ENCODE assay signal across 24 cellular contexts in genomic region chr6:108764580-108764950, GRCh38.
DNase-seq lines count a peak whose midpoint lies in the region; ATAC-seq, FAIRE-seq and TF ChIP-seq lines count a peak whose summit lies in the region.
"Had no signal": no experiment of that assay in that cellular context is flagged by ENCODE, and none has a peak within 500 bp of the region (broad histone marks: within the 10 kb centered on the region; RNA-seq: fewer than 3 reads in every experiment).

No MANE protein-coding gene starts in this region.

- no peak for DNase-seq in HCT116 (ENCODE audit: low read depth, low spot score)
- DNase-seq in endothelial cell of umbilical vein (ENCODE audit: low read depth, low spot score): peak; percentile 52
- DNase-seq in inferior parietal cortex (ENCODE audit: extremely low spot score): peak; percentile 63
- peak in 3 of 6 donors; percentile 60 to 64 (median 61) for DNase-seq in pancreas
- no peak for DNase-seq in A172 (ENCODE audit: low spot score)
- DNase-seq in uterus: no peak
- no peak for DNase-seq in activated CD4-positive, alpha-beta T cell treated with anti-CD3 and anti-CD28 coated beads, Interleukin-2, amount 50 U/mL, for 48 hours
- DNase-seq in activated CD8-positive, alpha-beta memory T cell treated with anti-CD3 and anti-CD28 coated beads for 24 hours: no peak
- DNase-seq: activated CD4-positive, alpha-beta T cell treated with anti-CD3 and anti-CD28 coated beads, Interleukin-2, amount 50 U/mL, for 4 hours; activated CD8-positive, alpha-beta memory T cell treated with anti-CD3 and anti-CD28 coated beads, Interleukin-2, amount 50 U/mL, for 4 hours; activated naive CD4-positive, alpha-beta T cell treated with Interleukin-2 at 50 U/mL for 16 hours; Calu3; DMS79 treated with DMSO at 0.1 percent for 48 hours; foreskin fibroblast; GF-D8; mesendoderm; NCI-H1436 treated with DMSO at 0.1 percent for 48 hours; NCI-H446 treated with DMSO at 0.1 percent for 48 hours; OCI-M1; upper lobe of right lung had no signal

- H3K27ac ChIP-seq in HCT116 (ENCODE audit: low read depth, low read length) (no peak overlapping the region; the same call in 1 of the 2 replicates), endothelial cell of umbilical vein (ENCODE audit: insufficient read depth, low read depth, low read length) (no peak overlapping the region), pancreas (peak overlapping the region; percentile 14 to 78 (median 64)), uterus (no peak overlapping the region)
- H3K27ac ChIP-seq: neutrophil, upper lobe of right lung had no signal

- peak; percentile 52; the same call in 1 of the 2 replicates for ATAC-seq in HCT116
- peak; percentile 73 to 83 (median 80) for ATAC-seq in pancreas
- ATAC-seq: esophagus mucosa; SK-N-SH treated with all-trans-retinoic acid at 6 μM for 48 hours; stimulated activated memory B cell treated with anti-CD40 and anti-IgM and Interleukin-4, amounts not matched to agents 10 μg/mL and 1 μg/mL and 100 μg/mL, for 72 hours; upper lobe of right lung had no signal

- TF ChIP-seq POLR2A in HCT116 (IDR thresholded peaks at IDR 0.05; ENCODE audit: borderline replicate concordance, extremely low read depth, insufficient read depth, insufficient read length) (no peak), endothelial cell of umbilical vein (IDR thresholded peaks at IDR 0.05; ENCODE audit: low read depth, low read length) (no peak), uterus (IDR thresholded peaks at IDR 0.05) (no peak)

- dilution Hi-C loops in endothelial cell of umbilical vein (cut with MboI; ENCODE audit: extremely low pct_ligation_motif_present, low sequenced_read_pairs): no loop called here

- H3K4me1 ChIP-seq in HCT116 (ENCODE audit: control insufficient read depth in 1 of 2, insufficient read depth in 2 of 2, low read length in 2 of 2): peaks cover 4 to 8% of the 10 kb centered on the region in 2 experiments; a peak in 3 of 4 replicates
- H3K4me1 ChIP-seq in endothelial cell of umbilical vein (ENCODE audit: control insufficient read depth, extremely low read depth, insufficient read depth, low read length): no peaks in the 10 kb centered on the region
- H3K4me1 ChIP-seq in pancreas: peaks cover 57 to 68% (median 60%) of the 10 kb centered on the region in 3 donors
- no peaks in the 10 kb centered on the region for H3K4me1 ChIP-seq in uterus
- H3K4me1 ChIP-seq: upper lobe of right lung had no signal

- no peaks in the 10 kb centered on the region for H3K9me2 ChIP-seq in HCT116 (ENCODE audit: insufficient read depth)

- H2AFZ ChIP-seq in HCT116 (ENCODE audit: low read depth, low read length, poor library complexity, severe bottlenecking): no peak overlapping the region
- H2AFZ ChIP-seq in endothelial cell of umbilical vein (ENCODE audit: low read depth, low read length): no peak overlapping the region

- H3K27me3 ChIP-seq in HCT116 (ENCODE audit: insufficient read depth, low read length) (no peaks in the 10 kb centered on the region), endothelial cell of umbilical vein (ENCODE audit: control insufficient read depth in 2 of 2, insufficient read depth in 2 of 2, low read length in 2 of 2) (no peaks in the 10 kb centered on the region), pancreas (no peaks in the 10 kb centered on the region), uterus (no peaks in the 10 kb centered on the region)
- H3K27me3 ChIP-seq: upper lobe of right lung had no signal

- H3K79me2 ChIP-seq in HCT116 (ENCODE audit: insufficient read depth, low read length): no peaks in the 10 kb centered on the region
- H3K79me2 ChIP-seq in endothelial cell of umbilical vein (ENCODE audit: control insufficient read depth, insufficient read depth, low read length): no peaks in the 10 kb centered on the region

- H3K4me3 ChIP-seq in HCT116 (replicated peaks in 1 of 2; ENCODE audit: low read depth in 1 of 2, low read length in 2 of 2) (no peak overlapping the region), endothelial cell of umbilical vein (replicated peaks in 1 of 3; ENCODE audit: insufficient read depth in 1 of 3, low read depth in 1 of 3, low read length in 3 of 3) (no peak overlapping the region), pancreas (no peak overlapping the region), uterus (no peak overlapping the region)
- H3K4me3 ChIP-seq: upper lobe of right lung had no signal

- H4K20me1 ChIP-seq in HCT116 (ENCODE audit: insufficient read depth) (no peaks in the 10 kb centered on the region), endothelial cell of umbilical vein (replicated peaks; ENCODE audit: control insufficient read depth, extremely low read depth, insufficient read depth, low read length) (no peaks in the 10 kb centered on the region)

- no TSS peak for BruUV-seq in HCT116 (replicated peaks; lab: Mats Ljungman, UMichigan)
- no TSS peak for BruUV-seq in endothelial cell of umbilical vein (replicated peaks; lab: Mats Ljungman, UMichigan)

- H3K4me2 ChIP-seq in HCT116 (ENCODE audit: low read length) (no peak overlapping the region), endothelial cell of umbilical vein (ENCODE audit: insufficient read depth, low read length) (no peak overlapping the region)

- intact Hi-C loops in HCT116 (cut with micrococcal nuclease): no loop called here
- intact Hi-C loops in endothelial cell of umbilical vein (cut with micrococcal nuclease): no loop called here
- intact Hi-C loops in pancreas (cut with DNase I): no loop called here
- intact Hi-C loops in uterus (cut with DNase I; ENCODE audit: low total_unique reads): no loop called here

- POLR2A ChIA-PET in HCT116 (lab: Charles Lee) (no interaction called here), endothelial cell of umbilical vein (lab: Charles Lee) (no interaction called here)

- TF ChIP-seq RAD21 in HCT116 (IDR thresholded peaks at IDR 0.05; ENCODE audit: low read depth): no peak

- TF ChIP-seq CTCF in HCT116 (IDR thresholded peaks at IDR 0.05 in 2 of 3, conservative IDR thresholded peaks at IDR 0.05 in 1 of 3; ENCODE audit: borderline replicate concordance in 1 of 3, insufficient read depth in 1 of 3, low read depth in 2 of 3, low read length in 2 of 3) (no peak), endothelial cell of umbilical vein (IDR thresholded peaks at IDR 0.05; ENCODE audit: extremely low read depth in 1 of 2, insufficient read depth in 1 of 2, low read depth in 1 of 2, low read length in 2 of 2) (no peak), pancreas (IDR thresholded peaks at IDR 0.05) (no peak), uterus (IDR thresholded peaks at IDR 0.05) (no peak)

- FAIRE-seq in endothelial cell of umbilical vein (lab: Jason Lieb, UNC) (no peak), pancreas (lab: Jason Lieb, UNC) (no peak)

- no peaks in the 10 kb centered on the region for H3K36me3 ChIP-seq in HCT116 (ENCODE audit: control insufficient read depth in 1 of 2, insufficient read depth in 2 of 2, low read length in 2 of 2)
- H3K36me3 ChIP-seq in endothelial cell of umbilical vein (ENCODE audit: control insufficient read depth in 2 of 2, extremely low read depth in 1 of 2, insufficient read depth in 2 of 2, low read length in 2 of 2): no peaks in the 10 kb centered on the region
- no peaks in the 10 kb centered on the region for H3K36me3 ChIP-seq in pancreas
- no peaks in the 10 kb centered on the region for H3K36me3 ChIP-seq in uterus
- H3K36me3 ChIP-seq: neutrophil, upper lobe of right lung had no signal

- CTCF ChIA-PET in HCT116 (lab: Charles Lee) (no interaction called here), endothelial cell of umbilical vein (lab: Charles Lee) (interaction anchor here (1.5 kb wide), 1 partner anchor 9 kb away, joined by 3 read pairs; no protein-coding TSS in a partner anchor)

- H3K9me1 ChIP-seq in endothelial cell of umbilical vein (replicated peaks; ENCODE audit: control insufficient read depth, extremely low read depth, insufficient read depth, low read length): no peaks in the 10 kb centered on the region

- RAD21 ChIA-PET in HCT116 (lab: Charles Lee; ENCODE audit: low non-redundant PET in 1 of 2, low total read pairs in 2 of 2, uncharacterized antibody in 2 of 2, unreplicated experiment in 2 of 2): no interaction called here

- WGBS in pancreas, 2 donors: 20 to 33% methylated on average over 1 of the region's 1 CpG

- H3K9me3 ChIP-seq in HCT116 (ENCODE audit: control insufficient read depth in 1 of 2, insufficient read depth in 1 of 2, low read depth in 1 of 2, low read length in 2 of 2): no peaks in the 10 kb centered on the region
- H3K9me3 ChIP-seq in endothelial cell of umbilical vein (replicated peaks; ENCODE audit: control insufficient read depth, insufficient read depth, low read length): no peaks in the 10 kb centered on the region
- H3K9me3 ChIP-seq in pancreas: no peaks in the 10 kb centered on the region
- no peaks in the 10 kb centered on the region for H3K9me3 ChIP-seq in uterus
- H3K9me3 ChIP-seq: neutrophil, upper lobe of right lung had no signal

- H3K9ac ChIP-seq in HCT116 (ENCODE audit: low read length): no peak overlapping the region
- H3K9ac ChIP-seq in endothelial cell of umbilical vein (replicated peaks; ENCODE audit: extremely low read depth, insufficient read depth, low read length): no peak overlapping the region

TF ChIP-seq in HCT116, 20 proteins besides CTCF, POLR2A, EP300 and RAD21:
- TF ChIP-seq ZNF274 (IDR thresholded peaks at IDR 0.05; ENCODE audit: low read depth, low read length): no peak
- TF ChIP-seq EGR1 (IDR thresholded peaks at IDR 0.05; ENCODE audit: low read depth): no peak
- TF ChIP-seq FOSL1 (IDR thresholded peaks at IDR 0.05; ENCODE audit: low read depth): no peak
- no peak for TF ChIP-seq SP1 (IDR thresholded peaks at IDR 0.05; ENCODE audit: low read depth)
TF ChIP-seq in HCT116: peak in this region for 0.

TF ChIP-seq in endothelial cell of umbilical vein, 7 proteins besides CTCF, POLR2A, EP300 and RAD21:
- TF ChIP-seq EZH2 (IDR thresholded peaks at IDR 0.05; ENCODE audit: borderline replicate concordance, low read depth, low read length, severe bottlenecking): no peak
- TF ChIP-seq GATA2 (IDR thresholded peaks at IDR 0.05; ENCODE audit: insufficient read depth, insufficient read length, low read depth, low read length): peak; percentile 14
- no peak for TF ChIP-seq JUN (IDR thresholded peaks at IDR 0.05; ENCODE audit: borderline replicate concordance, insufficient read depth, insufficient read length, low read depth)

Comparison
In these comparisons a context has a peak if more than half of its experiments do, and no peak if none do; other contexts are left out.
1. DNase-seq: peak in endothelial cell of umbilical vein (single experiment) and inferior parietal cortex (single experiment); none in HCT116 (single experiment), A172 (single experiment), uterus (0 of 2), activated CD4-positive, alpha-beta T cell treated with anti-CD3 and anti-CD28 coated beads, Interleukin-2, amount 50 U/mL, for 48 hours (0 of 2) and activated CD8-positive, alpha-beta memory T cell treated with anti-CD3 and anti-CD28 coated beads for 24 hours (single experiment).
2. H3K27ac ChIP-seq: peak in pancreas (4 of 4); none in HCT116 (single experiment), endothelial cell of umbilical vein (single experiment) and uterus (0 of 2).